10 cellular contexts compared by ENCODE assay signal in the genomic region with DNA sequence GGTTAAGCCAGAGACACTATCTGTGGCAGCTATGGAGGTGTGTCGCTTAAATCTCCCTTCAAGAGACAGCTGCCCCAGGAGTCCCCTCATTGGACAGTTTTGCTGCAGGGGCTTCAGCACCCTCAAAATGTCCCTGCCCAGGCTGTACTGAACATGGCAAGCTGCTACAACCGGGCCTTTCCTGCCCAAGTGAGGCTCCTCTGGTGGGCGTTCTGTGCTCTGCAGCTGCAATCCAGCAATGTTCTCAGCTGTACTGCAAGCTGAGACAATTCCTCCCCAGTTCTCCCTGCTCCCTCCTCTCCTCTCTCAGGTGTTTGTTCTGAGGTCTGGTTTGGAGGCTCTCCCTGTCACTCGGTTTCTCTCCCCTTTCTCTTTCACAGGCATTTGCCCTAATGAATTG.
A peak's percentile ranks its signal among the peaks of the same experiment; 100 is the strongest.
DNase-seq lines count a peak whose midpoint lies in the region; ATAC-seq and TF ChIP-seq lines count a peak whose summit lies in the region.
"Had no signal": no experiment of that assay in that cellular context is flagged by ENCODE, and none has a peak within 500 bp of the region (broad histone marks: within the 10 kb centered on the region; RNA-seq: fewer than 3 reads in every experiment).

No MANE protein-coding gene starts in this region.

- in situ Hi-C loops in astrocyte of the cerebellum (cut with HindIII; ENCODE audit: low sequenced_read_pairs), result no loop called here

- peak; percentile 61 for TF ChIP-seq CTCF in HFF-Myc (IDR thresholded peaks at IDR 0.05; ENCODE audit: low read depth, low read length, missing control alignments)
- peak; percentile 54 for TF ChIP-seq CTCF in astrocyte of the cerebellum (IDR thresholded peaks at IDR 0.05; ENCODE audit: low read depth, low read length, missing control alignments)
- TF ChIP-seq CTCF in kidney epithelial cell (IDR thresholded peaks at IDR 0.05; ENCODE audit: insufficient read depth, low read length, poor library complexity, severe bottlenecking), result peak; percentile 49

- H3K27ac ChIP-seq in SJCRH30, result no peak overlapping the region

- DNase-seq in ELF-1 (ENCODE audit: low read depth, low spot score), result peak; percentile 36
- DNase-seq in HFF-Myc (ENCODE audit: extremely low read depth, low read depth), result no peak
- no peak for DNase-seq in astrocyte of the cerebellum (ENCODE audit: low read depth)
- no peak for DNase-seq in kidney epithelial cell (ENCODE audit: low read depth)
- no peak for DNase-seq in SJCRH30
- no peak for DNase-seq in NCI-H446 treated with DMSO at 0.1 percent for 48 hours (lab: John Stamatoyannopoulos, UW)
- DNase-seq in T-helper 2 cell, result no peak
- DNase-seq: activated naive CD4-positive, alpha-beta T cell treated with anti-CD3 and anti-CD28 coated beads for 36 hours; NCI-H2171 treated with DMSO at 0.1 percent for 48 hours had no signal

- H3K36me3 ChIP-seq in kidney epithelial cell (ENCODE audit: control insufficient read depth, insufficient read depth, low read length) (no peaks in the 10 kb centered on the region), SJCRH30 (no peaks in the 10 kb centered on the region)

- no peaks in the 10 kb centered on the region for H3K27me3 ChIP-seq in kidney epithelial cell (ENCODE audit: control insufficient read depth, insufficient read depth, low read length)
- 0 out of 2 replicates have a peak, but pooled peaks cover 6% of the 10 kb centered on the region for H3K27me3 ChIP-seq in SJCRH30

- ATAC-seq in GM19463 (IDR thresholded peaks at IDR 0.05; ENCODE audit: unreplicated experiment), result no peak

- H3K4me1 ChIP-seq in SJCRH30, result no peaks in the 10 kb centered on the region

- H3K9me3 ChIP-seq in SJCRH30 (replicated peaks), result no peaks in the 10 kb centered on the region

- no peak overlapping the region for H3K4me3 ChIP-seq in HFF-Myc (replicated peaks; ENCODE audit: low read depth, low read length)
- no peak overlapping the region for H3K4me3 ChIP-seq in astrocyte of the cerebellum (ENCODE audit: low read depth, low read length)
- no peak overlapping the region for H3K4me3 ChIP-seq in kidney epithelial cell (ENCODE audit: low read depth, low read length)
- no peak overlapping the region for H3K4me3 ChIP-seq in SJCRH30
